In genomic region chr19:18683955-18684641, GRCh38 we compare ENCODE assay signal across 8 cellular contexts. TPM values are rescaled to one million over a fixed set of nuclear protein-coding genes. Genes with fewer than 3 reads are reported as not detected.
DNase-seq lines count a peak whose midpoint lies in the region; ATAC-seq, FAIRE-seq and TF ChIP-seq lines count a peak whose summit lies in the region.

No MANE protein-coding gene starts in this region.

- H3K4me3 Mint-ChIP-seq in astrocyte (ENCODE audit: unreplicated experiment) = peak overlapping the region; percentile 80

- H3K79me2 ChIP-seq in astrocyte (ENCODE audit: insufficient read depth, low read length) = peaks cover 41% of the 10 kb centered on the region

- H3K9me3 Mint-ChIP-seq in astrocyte (ENCODE audit: unreplicated experiment) = no peaks in the 10 kb centered on the region

- no peak for DNase-seq in astrocyte (ENCODE audit: low read depth)
- DNase-seq in lung (ENCODE audit: low spot score) = no peak
- no peak for DNase-seq in aorta
- DNase-seq in pons (ENCODE audit: low spot score) = no peak
- no peak for DNase-seq in OCI-M1 (lab: John Stamatoyannopoulos, UW)
- DNase-seq in GM19240 (ENCODE audit: insufficient read length, low spot score) = no peak

- ATAC-seq in GM18502 (IDR thresholded peaks at IDR 0.05; ENCODE audit: poor library complexity, unreplicated experiment) (peak; percentile 22), HG03064 (IDR thresholded peaks at IDR 0.05; ENCODE audit: low read depth, unreplicated experiment) (peak; percentile 32), lung (ENCODE audit: insufficient read depth, low FRiP score) (no peak), aorta (ENCODE audit: low FRiP score) (no peak)

- H3K27me3 ChIP-seq in astrocyte (ENCODE audit: insufficient read depth, low read length) = no peaks in the 10 kb centered on the region
- no peaks in the 10 kb centered on the region for H3K27me3 ChIP-seq in lung (ENCODE audit: control insufficient read depth, insufficient read depth)
- H3K27me3 ChIP-seq in aorta (ENCODE audit: control insufficient read depth in 1 of 2, insufficient read depth in 2 of 2, low read length in 1 of 2) = no peaks in the 10 kb centered on the region

- H3K4me1 ChIP-seq in astrocyte (ENCODE audit: insufficient read depth, low read length) = peaks cover 10% of the 10 kb centered on the region
- H3K4me1 ChIP-seq in lung (ENCODE audit: control insufficient read depth in 2 of 2, insufficient read depth in 2 of 2, low read length in 2 of 2) = peaks cover 0 to 12% of the 10 kb centered on the region in 2 donors
- no peaks in the 10 kb centered on the region for H3K4me1 ChIP-seq in aorta (ENCODE audit: control insufficient read depth in 1 of 2, insufficient read depth in 2 of 2, low read length in 2 of 2)

- H3K4me1 Mint-ChIP-seq in astrocyte (ENCODE audit: low read depth, unreplicated experiment) = peaks cover 6% of the 10 kb centered on the region

- H3K9ac ChIP-seq in astrocyte (ENCODE audit: low read length) = peak overlapping the region; percentile 68

- no peaks in the 10 kb centered on the region for H3K36me3 ChIP-seq in astrocyte (ENCODE audit: insufficient read depth, low read length)
- H3K36me3 ChIP-seq in lung (ENCODE audit: control insufficient read depth in 2 of 2, insufficient read depth in 2 of 2, low read length in 2 of 2) = peaks cover 0 to 2% of the 10 kb centered on the region in 2 donors
- H3K36me3 ChIP-seq in aorta (ENCODE audit: control insufficient read depth in 1 of 2, insufficient read depth in 2 of 2, low read length in 1 of 2) = no peaks in the 10 kb centered on the region

- peaks cover 3% of the 10 kb centered on the region for H3K36me3 Mint-ChIP-seq in astrocyte (ENCODE audit: low read depth, unreplicated experiment)

- H3K4me3 ChIP-seq in astrocyte (ENCODE audit: insufficient read depth, low read depth, low read length) = peak overlapping the region; percentile 66
- H3K4me3 ChIP-seq in lung = peak overlapping the region; percentile 31
- peak overlapping the region; percentile 43 to 46 for H3K4me3 ChIP-seq in aorta (ENCODE audit: low read length in 2 of 2)

- intact Hi-C loops in aorta (cut with DNase I) = loop anchor here (2.0 to 10.0 kb wide), 4 partner anchors 31 to 161 kb away; partner anchors contain the start of gene KLHL26 (in 1 of the 2)

- H3K27ac Mint-ChIP-seq in astrocyte (ENCODE audit: unreplicated experiment) = no peak overlapping the region

- H3K4me2 ChIP-seq in astrocyte (ENCODE audit: low read length) = peak overlapping the region; percentile 88

- no peak for FAIRE-seq in astrocyte (lab: Jason Lieb, UNC)

- peaks cover 40% of the 10 kb centered on the region for H4K20me1 ChIP-seq in astrocyte (ENCODE audit: insufficient read depth, low read length)

- TF ChIP-seq CTCF in astrocyte (IDR thresholded peaks at IDR 0.05; ENCODE audit: insufficient read depth, low read depth, low read length) = no peak
- TF ChIP-seq CTCF in lung (IDR thresholded peaks at IDR 0.05; ENCODE audit: control extremely low read depth, extremely low read depth) = no peak

- 16 to 22% methylated on average over 16 of the region's 16 CpGs for WGBS in lung, 2 donors
- 16 to 19% methylated on average over 16 of the region's 16 CpGs for WGBS in aorta, 2 donors

- H3K27ac ChIP-seq in astrocyte (ENCODE audit: low read depth, low read length) (no peak overlapping the region), lung (ENCODE audit: low read depth in 1 of 2, low read length in 1 of 2) (no peak overlapping the region), aorta (ENCODE audit: low read depth in 1 of 2, low read length in 2 of 2) (no peak overlapping the region)

- H3K27me3 Mint-ChIP-seq in astrocyte (ENCODE audit: low read depth, unreplicated experiment) = no peaks in the 10 kb centered on the region

- H2AFZ ChIP-seq in astrocyte (ENCODE audit: low read depth, low read length) = no peak overlapping the region

- H3K9me3 ChIP-seq in astrocyte (ENCODE audit: insufficient read depth, low read depth, low read length) (no peaks in the 10 kb centered on the region), lung (ENCODE audit: control insufficient read depth in 2 of 2, insufficient read depth in 1 of 2, low read length in 1 of 2) (no peaks in the 10 kb centered on the region), aorta (ENCODE audit: control insufficient read depth, low read length) (no peaks in the 10 kb centered on the region)

RNA-seq across cellular contexts. Expression of gene CRTC1, which starts 0.6 kb away (rescaled TPM):
- 8.4 and 8.8 TPM in 2 replicates for total RNA-seq in astrocyte
- 10 to 100 TPM in 1 of 2 donors, 1 to 10 TPM in 1; 4.2 to 16.0 TPM for total RNA-seq in lung
- 1 to 10 TPM; 5.8 to 8.7 TPM for polyA plus RNA-seq in lung
- total RNA-seq in aorta = 10 to 100 TPM in 1 of 2 donors, 1 to 10 TPM in 1; 9.5 to 16.5 TPM
- polyA plus RNA-seq in aorta = 10 to 100 TPM in 1 of 2 donors, 1 to 10 TPM in 1; 3.6 to 11.9 TPM

RNA-seq across cellular contexts. Expression of gene KLHL26, which starts 47.3 kb away (rescaled TPM):
- total RNA-seq in astrocyte (4.4 and 6.0 TPM in 2 replicates), lung (10 to 100 TPM; 11.0 to 18.0 TPM), aorta (10 to 100 TPM; 12.1 to 19.2 TPM)
- polyA plus RNA-seq in lung (1 to 10 TPM; 4.1 to 5.9 TPM), aorta (1 to 10 TPM; 1.9 to 7.1 TPM)

Comparison
In these comparisons a context has a peak if more than half of its experiments do, and no peak if none do; other contexts are left out.
1. ATAC-seq: peak in GM18502 (single experiment) and HG03064 (single experiment); none in lung (single experiment) and aorta (single experiment).
2. Peak in every context shown above with its lines, with median percentiles within 50 percentile points of each other: H3K4me3 ChIP-seq.